ENCODE assay signal across 25 cellular contexts in genomic region chr10:569961-570630, GRCh38.
"Had no signal": no experiment of that assay in that cellular context is flagged by ENCODE, and none has a peak within 500 bp of the region (broad histone marks: within the 10 kb centered on the region; RNA-seq: fewer than 3 reads in every experiment).

No MANE protein-coding gene starts in this region.

- H3K4me1 Mint-ChIP-seq: activated naive CD4-positive, alpha-beta T cell treated with anti-CD3 and anti-CD28 coated beads, Interleukin-2, amount 50 U/mL, for 24 hours; naive thymus-derived CD8-positive, alpha-beta T cell; stimulated activated effector memory CD8-positive, alpha-beta T cell treated with anti-CD3 and anti-CD28 coated beads, Interleukin-12 subunit alpha, Interleukin-12 subunit beta, amount 100 ng/mL, for 72 hours; T-cell had no signal

- H3K9me3 ChIP-seq: pancreas, right lobe of liver, stomach had no signal

- H3K36me3 Mint-ChIP-seq: stimulated activated effector memory CD8-positive, alpha-beta T cell treated with anti-CD3 and anti-CD28 coated beads, Interleukin-12 subunit alpha, Interleukin-12 subunit beta, amount 100 ng/mL, for 72 hours; T-cell had no signal

- H3K9me3 Mint-ChIP-seq: activated naive CD4-positive, alpha-beta T cell treated with anti-CD3 and anti-CD28 coated beads, Interleukin-2, amount 50 U/mL, for 24 hours; T-helper 2 cell treated with Interferon-gamma antibody and Interleukin-4, amounts not matched to agents 5 μg/mL and 100 μg/mL, for 36 hours had no signal

- H3K27ac Mint-ChIP-seq: activated CD8-positive, alpha-beta T cell treated with anti-CD3 and anti-CD28 coated beads, Interleukin-2, amount 10 ng/mL, durations not matched to agents 7 days and 5 days; activated naive CD4-positive, alpha-beta T cell treated with anti-CD3 and anti-CD28 coated beads, Interleukin-2, amount 50 U/mL, for 24 hours; endodermal cell; naive thymus-derived CD8-positive, alpha-beta T cell; stimulated activated effector memory CD8-positive, alpha-beta T cell treated with anti-CD3 and anti-CD28 coated beads, Interleukin-12 subunit alpha, Interleukin-12 subunit beta, amount 100 ng/mL, for 72 hours; T-cell; T-helper 2 cell treated with Interferon-gamma antibody and Interleukin-4, amounts not matched to agents 5 μg/mL and 100 μg/mL, for 36 hours had no signal

- H3K36me3 ChIP-seq: breast epithelium, left ventricle myocardium inferior, pancreas, right lobe of liver, stomach had no signal

- FAIRE-seq: pancreas, TTC549 had no signal

- DNase-seq: activated CD4-positive, alpha-beta T cell treated with anti-CD3 and anti-CD28 coated beads for 1 hour; activated CD4-positive, alpha-beta T cell treated with anti-CD3 and anti-CD28 coated beads, Interleukin-2, amount 50 U/mL, for 1 hour; activated CD8-positive, alpha-beta T cell treated with anti-CD3 and anti-CD28 coated beads, Interleukin-2, amount 10 ng/mL, durations not matched to agents 7 days and 5 days; activated gamma-delta T cell treated with Interleukin-2 at 50 U/mL for 16 hours; activated T-cell treated with anti-CD3 and anti-CD28 coated beads, Interleukin-2, amount 50 U/mL, for 1 hour; amniotic stem cell; cerebellar nuclear complex; endodermal cell; foreskin fibroblast; hypothalamus; left ventricle myocardium inferior; pancreas; right lobe of liver; stimulated activated CD4-positive, alpha-beta T cell treated with anti-CD3 and anti-CD28 coated beads, Interleukin-1b, Interleukin-23, amount 100 ng/mL, for 48 hours; stomach; T-cell had no signal

- ATAC-seq: activated CD8-positive, alpha-beta T cell treated with anti-CD3 and anti-CD28 coated beads, Interleukin-2, amount 10 ng/mL, durations not matched to agents 7 days and 5 days; naive thymus-derived CD8-positive, alpha-beta T cell; pancreas; right lobe of liver; SK-N-SH treated with all-trans-retinoic acid at 6 μM for 48 hours; stimulated activated effector memory CD8-positive, alpha-beta T cell treated with anti-CD3 and anti-CD28 coated beads, Interleukin-12 subunit alpha, Interleukin-12 subunit beta, amount 100 ng/mL, for 72 hours; T-cell had no signal

- H3K4me1 ChIP-seq: breast epithelium, right lobe of liver had no signal

- H3K4me3 Mint-ChIP-seq: activated CD8-positive, alpha-beta T cell treated with anti-CD3 and anti-CD28 coated beads, Interleukin-2, amount 10 ng/mL, durations not matched to agents 7 days and 5 days; activated naive CD4-positive, alpha-beta T cell treated with anti-CD3 and anti-CD28 coated beads, Interleukin-2, amount 50 U/mL, for 24 hours; endodermal cell; naive thymus-derived CD8-positive, alpha-beta T cell; stimulated activated effector memory CD8-positive, alpha-beta T cell treated with anti-CD3 and anti-CD28 coated beads, Interleukin-12 subunit alpha, Interleukin-12 subunit beta, amount 100 ng/mL, for 72 hours; T-cell; T-helper 2 cell treated with Interferon-gamma antibody and Interleukin-4, amounts not matched to agents 5 μg/mL and 100 μg/mL, for 36 hours had no signal

- H3K27ac ChIP-seq: breast epithelium, left ventricle myocardium inferior, pancreas, right lobe of liver had no signal

- H3K27me3 ChIP-seq: breast epithelium, pancreas, right lobe of liver, stomach had no signal

- H3K4me3 ChIP-seq: breast epithelium, coronary artery, left ventricle myocardium inferior, pancreas, right lobe of liver, skin epidermis, stomach had no signal
